Comparison of ENCODE assay signal across 10 cellular contexts in genomic region chr6:94751641-94752329, GRCh38.
A peak's percentile ranks its signal among the peaks of the same experiment; 100 is the strongest.
DNase-seq lines count a peak whose midpoint lies in the region; ATAC-seq and TF ChIP-seq lines count a peak whose summit lies in the region.
"Had no signal": no experiment of that assay in that cellular context is flagged by ENCODE, and none has a peak within 500 bp of the region (broad histone marks: within the 10 kb centered on the region; RNA-seq: fewer than 3 reads in every experiment).

No MANE protein-coding gene starts in this region.

- no peaks in the 10 kb centered on the region for H3K4me1 Mint-ChIP-seq in activated T-helper 1 cell treated with anti-CD3 and anti-CD28 coated beads, Interleukin-12 subunit alpha, Interleukin-12 subunit beta, Interleukin-2, Interleukin-4 antibody, amounts not matched to agents 30 ng/mL and 10 ng/mL and 1 ng/mL, durations not matched to agents 14 hours and 24 hours and 36 hours (ENCODE audit: low read depth)
- H3K4me1 Mint-ChIP-seq: CD4-positive, CD25-positive, alpha-beta regulatory T cell; neural crest cell had no signal

- intact Hi-C loops in activated T-helper 1 cell treated with anti-CD3 and anti-CD28 coated beads, Interleukin-12 subunit alpha, Interleukin-12 subunit beta, Interleukin-2, Interleukin-4 antibody, amounts not matched to agents 30 ng/mL and 10 ng/mL and 1 ng/mL, durations not matched to agents 14 hours and 24 hours and 36 hours (cut with micrococcal nuclease): no loop called here

- peaks cover 3% of the 10 kb centered on the region for H3K27me3 Mint-ChIP-seq in activated T-helper 1 cell treated with anti-CD3 and anti-CD28 coated beads, Interleukin-12 subunit alpha, Interleukin-12 subunit beta, Interleukin-2, Interleukin-4 antibody, amounts not matched to agents 30 ng/mL and 10 ng/mL and 1 ng/mL, durations not matched to agents 14 hours and 24 hours and 36 hours (ENCODE audit: insufficient read depth)
- H3K27me3 Mint-ChIP-seq: CD4-positive, CD25-positive, alpha-beta regulatory T cell had no signal

- peaks cover 8% of the 10 kb centered on the region for H3K9me3 Mint-ChIP-seq in activated T-helper 1 cell treated with anti-CD3 and anti-CD28 coated beads, Interleukin-12 subunit alpha, Interleukin-12 subunit beta, Interleukin-2, Interleukin-4 antibody, amounts not matched to agents 30 ng/mL and 10 ng/mL and 1 ng/mL, durations not matched to agents 14 hours and 24 hours and 36 hours
- H3K9me3 Mint-ChIP-seq: neural crest cell had no signal

- peak; percentile 28 for DNase-seq in GM13976 (ENCODE audit: low spot score)
- DNase-seq in SK-MEL-5 (ENCODE audit: low read depth, low spot score): peak; percentile 2
- no peak for DNase-seq in activated effector memory CD4-positive, alpha-beta T cell treated with anti-CD3 and anti-CD28 coated beads, Interleukin-2, amount 50 U/mL, for 16 hours
- no peak for DNase-seq in activated T-helper 1 cell treated with anti-CD3 and anti-CD28 coated beads, Interleukin-12 subunit alpha, Interleukin-12 subunit beta, Interleukin-2, Interleukin-4 antibody, amounts not matched to agents 30 ng/mL and 10 ng/mL and 1 ng/mL, durations not matched to agents 14 hours and 24 hours and 36 hours (ENCODE audit: low spot score)
- no peak for DNase-seq in NCI-H1694 treated with DMSO at 0.1 percent for 48 hours (lab: John Stamatoyannopoulos, UW)
- DNase-seq in T1000 (lab: John Stamatoyannopoulos, UW): no peak
- DNase-seq: CD4-positive, CD25-positive, alpha-beta regulatory T cell had no signal

- H3K36me3 Mint-ChIP-seq in activated T-helper 1 cell treated with anti-CD3 and anti-CD28 coated beads, Interleukin-12 subunit alpha, Interleukin-12 subunit beta, Interleukin-2, Interleukin-4 antibody, amounts not matched to agents 30 ng/mL and 10 ng/mL and 1 ng/mL, durations not matched to agents 14 hours and 24 hours and 36 hours (ENCODE audit: low read depth): no peaks in the 10 kb centered on the region
- H3K36me3 Mint-ChIP-seq: CD4-positive, CD25-positive, alpha-beta regulatory T cell had no signal

- TF ChIP-seq CTCF in GM13976 (IDR thresholded peaks at IDR 0.05; ENCODE audit: borderline replicate concordance, control extremely low read depth, extremely low read depth, insufficient read depth, missing control alignments): no peak

- in situ Hi-C loops in GM13976 (cut with MboI; ENCODE audit: low sequenced_read_pairs, unreplicated experiment): no loop called here
- in situ Hi-C loops in SK-MEL-5 (cut with HindIII; ENCODE audit: low pct_unique_long_range_greater_than_20kb, low sequenced_read_pairs): no loop called here

- H3K27ac Mint-ChIP-seq in activated T-helper 1 cell treated with anti-CD3 and anti-CD28 coated beads, Interleukin-12 subunit alpha, Interleukin-12 subunit beta, Interleukin-2, Interleukin-4 antibody, amounts not matched to agents 30 ng/mL and 10 ng/mL and 1 ng/mL, durations not matched to agents 14 hours and 24 hours and 36 hours: no peak overlapping the region
- H3K27ac Mint-ChIP-seq: CD4-positive, CD25-positive, alpha-beta regulatory T cell had no signal

- ATAC-seq in GM21515 (IDR thresholded peaks at IDR 0.05; ENCODE audit: unreplicated experiment): peak; percentile 93
- ATAC-seq in HG03139 (IDR thresholded peaks at IDR 0.05; ENCODE audit: unreplicated experiment): peak; percentile 80

- no peak overlapping the region for H3K4me3 Mint-ChIP-seq in activated T-helper 1 cell treated with anti-CD3 and anti-CD28 coated beads, Interleukin-12 subunit alpha, Interleukin-12 subunit beta, Interleukin-2, Interleukin-4 antibody, amounts not matched to agents 30 ng/mL and 10 ng/mL and 1 ng/mL, durations not matched to agents 14 hours and 24 hours and 36 hours
- H3K4me3 Mint-ChIP-seq: CD4-positive, CD25-positive, alpha-beta regulatory T cell; neural crest cell had no signal

Comparison
In these comparisons a context has a peak if more than half of its experiments do, and no peak if none do; other contexts are left out.
1. DNase-seq: peak in GM13976 (single experiment) and SK-MEL-5 (single experiment); none in activated effector memory CD4-positive, alpha-beta T cell treated with anti-CD3 and anti-CD28 coated beads, Interleukin-2, amount 50 U/mL, for 16 hours (single experiment), activated T-helper 1 cell treated with anti-CD3 and anti-CD28 coated beads, Interleukin-12 subunit alpha, Interleukin-12 subunit beta, Interleukin-2, Interleukin-4 antibody, amounts not matched to agents 30 ng/mL and 10 ng/mL and 1 ng/mL, durations not matched to agents 14 hours and 24 hours and 36 hours (single experiment), NCI-H1694 treated with DMSO at 0.1 percent for 48 hours (single experiment) and T1000 (single experiment).